ENCODE assay signal across 33 cellular contexts in the genomic region with DNA sequence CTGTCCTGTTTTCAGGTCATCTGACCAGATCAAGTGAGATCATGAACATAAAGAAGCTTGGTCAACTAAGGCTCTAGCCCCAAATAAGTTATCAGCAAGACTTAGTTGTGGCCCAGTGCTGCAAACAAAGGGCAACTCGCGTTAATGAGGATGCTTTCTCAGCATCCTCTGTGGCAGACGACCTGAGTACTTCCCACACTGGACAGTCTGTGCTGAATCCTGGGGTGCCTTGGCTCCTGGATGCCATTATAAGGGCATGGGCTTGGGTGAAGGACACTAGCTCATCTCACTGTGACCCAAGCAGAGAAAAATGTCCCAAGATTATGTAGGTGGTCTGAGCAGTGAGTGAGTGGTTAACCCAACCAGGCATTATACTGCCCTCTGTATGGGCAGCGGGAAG. TPM values are rescaled to one million over a fixed set of nuclear protein-coding genes. Genes with fewer than 3 reads are reported as not detected.
"Had no signal": no experiment of that assay in that cellular context is flagged by ENCODE, and none has a peak within 500 bp of the region (broad histone marks: within the 10 kb centered on the region; RNA-seq: fewer than 3 reads in every experiment).

No MANE protein-coding gene starts in this region.

- H3K4me3 Mint-ChIP-seq: activated CD4-positive, alpha-beta memory T cell treated with anti-CD3 and anti-CD28 coated beads, Interleukin-2, amount 10 ng/mL, durations not matched to agents 7 days and 5 days; activated CD4-positive, alpha-beta T cell treated with anti-CD3 and anti-CD28 coated beads for 36 hours; activated naive CD8-positive, alpha-beta T cell treated with anti-CD3 and anti-CD28 coated beads, Interleukin-2, amount 10 ng/mL, durations not matched to agents 7 days and 5 days; activated T-helper 17 cell treated with anti-CD3 and anti-CD28 coated beads, Interleukin-2, amount 50 U/mL, for 72 hours had no signal

- H3K36me3 ChIP-seq: adrenal gland, breast epithelium had no signal

- H3K4me3 ChIP-seq: adrenal gland, breast epithelium, K562, SK-N-MC had no signal

- H3K27me3 Mint-ChIP-seq: activated CD4-positive, alpha-beta T cell treated with anti-CD3 and anti-CD28 coated beads for 36 hours; activated naive CD8-positive, alpha-beta T cell treated with anti-CD3 and anti-CD28 coated beads, Interleukin-2, amount 10 ng/mL, durations not matched to agents 7 days and 5 days had no signal

- H3K27ac Mint-ChIP-seq: activated CD4-positive, alpha-beta memory T cell treated with anti-CD3 and anti-CD28 coated beads, Interleukin-2, amount 10 ng/mL, durations not matched to agents 7 days and 5 days; activated CD4-positive, alpha-beta T cell treated with anti-CD3 and anti-CD28 coated beads for 36 hours; activated naive CD8-positive, alpha-beta T cell treated with anti-CD3 and anti-CD28 coated beads, Interleukin-2, amount 10 ng/mL, durations not matched to agents 7 days and 5 days; activated T-helper 17 cell treated with anti-CD3 and anti-CD28 coated beads, Interleukin-2, amount 50 U/mL, for 72 hours had no signal

- H3K4me1 Mint-ChIP-seq: activated naive CD8-positive, alpha-beta T cell treated with anti-CD3 and anti-CD28 coated beads, Interleukin-2, amount 10 ng/mL, durations not matched to agents 7 days and 5 days had no signal

- H3K27ac ChIP-seq: SK-N-MC, VCaP had no signal

- H3K27me3 ChIP-seq: adrenal gland, breast epithelium had no signal

- DNase-seq: activated CD4-positive, alpha-beta memory T cell treated with anti-CD3 and anti-CD28 coated beads, Interleukin-2, amount 10 ng/mL, durations not matched to agents 7 days and 5 days; activated CD4-positive, alpha-beta T cell treated with anti-CD3 and anti-CD28 coated beads for 36 hours; activated CD4-positive, alpha-beta T cell treated with anti-CD3 and anti-CD28 coated beads, Interleukin-2, amount 50 U/mL, for 1 hour; activated CD4-positive, CD25-positive, alpha-beta regulatory T cell; activated gamma-delta T cell treated with Interleukin-2 at 50 U/mL for 16 hours; activated naive CD4-positive, alpha-beta T cell treated with anti-CD3 and anti-CD28 coated beads, Interleukin-2, amount 50 U/mL, for 16 hours; activated naive CD8-positive, alpha-beta T cell treated with anti-CD3 and anti-CD28 coated beads, Interleukin-2, amount 10 ng/mL, durations not matched to agents 7 days and 5 days; activated T-cell treated with anti-CD3 and anti-CD28 coated beads for 4 hours; activated T-cell treated with anti-CD3 and anti-CD28 coated beads, Interleukin-2, amount 50 U/mL, for 48 hours; anterior cingulate cortex; caudate nucleus; Karpas-422; MM.1S; NCI-H1105; NCI-H1436; NCI-H1694 treated with DMSO at 0.1 percent for 48 hours; NCI-H2029 treated with DMSO at 0.1 percent for 48 hours; NCI-H345; NCI-H510A; NCI-H526 treated with DMSO at 0.1 percent for 48 hours; NCI-H82; SHP77 treated with DMSO at 0.1 percent for 48 hours; T-helper 1 cell had no signal

- ATAC-seq: activated CD4-positive, alpha-beta T cell treated with anti-CD3 and anti-CD28 coated beads for 36 hours; activated T-helper 17 cell treated with anti-CD3 and anti-CD28 coated beads, Interleukin-2, amount 50 U/mL, for 72 hours; K562; Panc1 had no signal

RNA-seq across cellular contexts. Expression of gene CPA5, which starts 13.9 kb away (rescaled TPM):
- total RNA-seq: activated CD4-positive, alpha-beta memory T cell treated with anti-CD3 and anti-CD28 coated beads, Interleukin-2, amount 10 ng/mL, durations not matched to agents 7 days and 5 days; breast epithelium; OCI-LY7 had no signal

RNA-seq across cellular contexts. Expression of gene CPA1, which starts 21.8 kb away (rescaled TPM):
- total RNA-seq: activated CD4-positive, alpha-beta memory T cell treated with anti-CD3 and anti-CD28 coated beads, Interleukin-2, amount 10 ng/mL, durations not matched to agents 7 days and 5 days; activated CD4-positive, alpha-beta T cell treated with anti-CD3 and anti-CD28 coated beads for 36 hours; activated CD8-positive, alpha-beta memory T cell treated with anti-CD3 and anti-CD28 coated beads for 36 hours; activated naive CD8-positive, alpha-beta T cell treated with anti-CD3 and anti-CD28 coated beads, Interleukin-2, amount 10 ng/mL, durations not matched to agents 7 days and 5 days; activated T-helper 17 cell treated with anti-CD3 and anti-CD28 coated beads, Interleukin-2, amount 50 U/mL, for 72 hours; OCI-LY7; T-helper 2 cell treated with Interferon-gamma antibody and Interleukin-4, amounts not matched to agents 100 ng/mL and 5 ng/mL, for 36 hours had no signal
- polyA plus RNA-seq: K562 had no signal
